ENCODE assay signal across 8 cellular contexts in the genomic region with DNA sequence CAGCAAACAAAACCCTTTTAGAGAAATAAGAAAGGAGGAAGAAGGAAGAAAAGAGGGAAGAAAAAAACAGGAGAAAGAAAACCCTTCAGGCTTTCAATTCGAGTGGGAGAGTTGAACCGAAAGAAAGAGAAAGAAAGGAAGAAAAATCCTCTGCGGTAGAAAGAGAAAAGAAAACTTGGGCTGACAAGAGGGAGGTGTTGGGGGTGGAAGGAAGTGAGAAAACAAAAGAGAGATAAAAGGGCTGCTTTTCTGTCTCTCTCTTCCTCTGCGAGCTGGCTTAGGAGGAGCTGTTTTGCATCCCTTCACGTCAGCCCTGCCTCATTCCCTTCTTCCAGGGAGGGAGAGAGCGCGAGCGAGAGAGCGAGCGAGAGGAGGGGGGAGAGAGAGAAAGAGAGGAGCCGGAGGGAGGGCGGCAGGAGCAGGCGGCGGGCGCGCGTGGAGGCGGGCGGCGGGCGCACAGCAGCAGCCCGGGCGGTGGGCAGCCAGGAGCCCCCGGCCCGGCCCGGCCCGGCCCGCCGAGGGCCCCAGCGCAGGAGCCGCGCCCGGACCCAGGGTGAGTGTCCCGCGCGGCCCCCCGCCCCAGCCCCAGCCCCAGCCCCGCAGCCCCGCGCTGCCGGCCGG. TPM values are rescaled to one million over a fixed set of nuclear protein-coding genes. Genes with fewer than 3 reads are reported as not detected.
A peak's percentile ranks its signal among the peaks of the same experiment; 100 is the strongest.
DNase-seq lines count a peak whose midpoint lies in the region; ATAC-seq and TF ChIP-seq lines count a peak whose summit lies in the region.

A gene with protein sequence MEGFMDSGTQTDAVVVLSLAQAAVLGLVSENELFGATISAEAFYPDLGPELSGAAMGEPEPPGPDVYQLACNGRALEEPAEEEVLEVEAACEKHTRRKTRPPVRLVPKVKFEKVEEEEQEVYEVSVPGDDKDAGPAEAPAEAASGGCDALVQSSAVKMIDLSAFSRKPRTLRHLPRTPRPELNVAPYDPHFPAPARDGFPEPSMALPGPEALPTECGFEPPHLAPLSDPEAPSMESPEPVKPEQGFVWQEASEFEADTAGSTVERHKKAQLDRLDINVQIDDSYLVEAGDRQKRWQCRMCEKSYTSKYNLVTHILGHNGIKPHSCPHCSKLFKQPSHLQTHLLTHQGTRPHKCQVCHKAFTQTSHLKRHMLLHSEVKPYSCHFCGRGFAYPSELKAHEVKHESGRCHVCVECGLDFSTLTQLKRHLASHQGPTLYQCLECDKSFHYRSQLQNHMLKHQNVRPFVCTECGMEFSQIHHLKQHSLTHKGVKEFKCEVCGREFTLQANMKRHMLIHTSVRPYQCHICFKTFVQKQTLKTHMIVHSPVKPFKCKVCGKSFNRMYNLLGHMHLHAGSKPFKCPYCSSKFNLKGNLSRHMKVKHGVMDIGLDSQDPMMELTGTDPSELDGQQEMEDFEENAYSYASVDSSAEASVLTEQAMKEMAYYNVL (plus strand): TSS at position 263 of the 621 bp plus-strand sequence. CDS start 65,814 bp downstream, outside the sequence.

- WGBS in sigmoid colon, 2 donors, result 1% methylated on average over 42 of the region's 42 CpGs

- peaks cover 15 to 26% (median 26%) of the 10 kb centered on the region in 3 donors for H3K27me3 Mint-ChIP-seq in immature natural killer cell (ENCODE audit: low read depth in 3 of 3)

- DNase-seq in GM12864 (ENCODE audit: low read depth) (peak; percentile 41), immature natural killer cell (peak; percentile 48 to 53 (median 50)), sigmoid colon (peak; percentile 83)
- DNase-seq in central memory CD4-positive, alpha-beta T cell, result peak; percentile 38

- no peak for TF ChIP-seq CTCF in GM12864 (IDR thresholded peaks at IDR 0.05; ENCODE audit: low read depth, low read length, missing control alignments)
- TF ChIP-seq CTCF in SU-DHL-6 (IDR thresholded peaks at IDR 0.05; ENCODE audit: insufficient read depth, low read length, poor library complexity, severe bottlenecking), result no peak
- TF ChIP-seq CTCF in sigmoid colon (IDR thresholded peaks at IDR 0.05), result no peak

- peak within 1 kb of the TSS; percentile 89 to 99 (median 95) for H3K27ac Mint-ChIP-seq in immature natural killer cell

- no peaks in the 10 kb centered on the region for H3K9me3 ChIP-seq in HUES6 (ENCODE audit: control insufficient read depth, insufficient read depth, low read depth, low read length)
- no peaks in the 10 kb centered on the region for H3K9me3 ChIP-seq in SU-DHL-6 (ENCODE audit: insufficient read depth, low read length)
- no peaks in the 10 kb centered on the region for H3K9me3 ChIP-seq in sigmoid colon

- H3K9ac ChIP-seq in HUES6 (ENCODE audit: low read length) (peak within 1 kb of the TSS; percentile 76), SU-DHL-6 (ENCODE audit: low read length) (peak within 1 kb of the TSS; percentile 60)

- H3K4me3 Mint-ChIP-seq in immature natural killer cell, result peak within 1 kb of the TSS; percentile 90 to 99 (median 92)

- H3K9me3 Mint-ChIP-seq in immature natural killer cell, result no peaks in the 10 kb centered on the region

- peaks cover 30% of the 10 kb centered on the region for H3K79me2 ChIP-seq in ACC112 (ENCODE audit: control insufficient read depth, insufficient read depth, low read length, unreplicated experiment)
- no peaks in the 10 kb centered on the region for H3K79me2 ChIP-seq in SU-DHL-6 (ENCODE audit: insufficient read depth, low read length)

- peak within 1 kb of the TSS; percentile 90 for H3K4me3 ChIP-seq in ACC112 (ENCODE audit: low read depth, low read length)
- peak within 1 kb of the TSS; percentile 82 for H3K4me3 ChIP-seq in GM12864 (ENCODE audit: low read depth, low read length)
- H3K4me3 ChIP-seq in HUES6 (ENCODE audit: low read depth, low read length), result peak within 1 kb of the TSS; percentile 81
- peak within 1 kb of the TSS; percentile 65 for H3K4me3 ChIP-seq in SU-DHL-6 (ENCODE audit: insufficient read depth, low read length, poor library complexity, severe bottlenecking)
- H3K4me3 ChIP-seq in sigmoid colon, result peak within 1 kb of the TSS; percentile 72 to 96 (median 78)

- H3K27me3 ChIP-seq in ACC112 (ENCODE audit: insufficient read depth, low read length), result no peaks in the 10 kb centered on the region
- H3K27me3 ChIP-seq in HUES6 (ENCODE audit: control insufficient read depth, insufficient read depth, low read length), result peaks cover 3% of the 10 kb centered on the region; the same call in 1 of the 2 replicates
- H3K27me3 ChIP-seq in SU-DHL-6 (ENCODE audit: low read length), result no peaks in the 10 kb centered on the region
- H3K27me3 ChIP-seq in sigmoid colon, result no peaks in the 10 kb centered on the region

- H3K4me1 ChIP-seq in ACC112 (ENCODE audit: control insufficient read depth, insufficient read depth, low read length, unreplicated experiment), result peaks cover 53% of the 10 kb centered on the region
- H3K4me1 ChIP-seq in HUES6 (ENCODE audit: control insufficient read depth, insufficient read depth, low read length), result peaks cover 52% of the 10 kb centered on the region
- peaks cover 0 to 53% (median 47%) of the 10 kb centered on the region in 4 donors for H3K4me1 ChIP-seq in sigmoid colon

- peak in 1 of 2 donors; percentile 39 for TF ChIP-seq POLR2A in sigmoid colon (IDR thresholded peaks at IDR 0.05)

- no peaks in the 10 kb centered on the region for H3K36me3 Mint-ChIP-seq in immature natural killer cell

- intact Hi-C loops in sigmoid colon (cut with DNase I), result loop anchor here (2.0 to 10.0 kb wide), 4 partner anchors 89 to 256 kb away; partner anchors contain the start of genes AP3S2 and ARPIN

- peaks cover 52 to 57% of the 10 kb centered on the region in 2 donors for H3K4me1 Mint-ChIP-seq in immature natural killer cell

- no peaks in the 10 kb centered on the region for H3K9me2 ChIP-seq in SU-DHL-6 (replicated peaks; ENCODE audit: insufficient read depth, low read length)

- H3K36me3 ChIP-seq in ACC112 (ENCODE audit: insufficient read depth, low read length) (no peaks in the 10 kb centered on the region), HUES6 (ENCODE audit: control insufficient read depth, insufficient read depth, low read length) (no peaks in the 10 kb centered on the region), SU-DHL-6 (ENCODE audit: low read length) (no peaks in the 10 kb centered on the region), sigmoid colon (no peaks in the 10 kb centered on the region)

- no peak for TF ChIP-seq EP300 in sigmoid colon (IDR thresholded peaks at IDR 0.05)

- 0 out of 2 replicates have a peak, but pooled peaks cover 7% of the 10 kb centered on the region for H3F3A ChIP-seq in SU-DHL-6 (ENCODE audit: insufficient read depth)

- ATAC-seq in HG03520 (IDR thresholded peaks at IDR 0.05; ENCODE audit: unreplicated experiment), result no peak

- peak within 1 kb of the TSS; percentile 98 for H3K4me2 ChIP-seq in SU-DHL-6 (ENCODE audit: low read depth, low read length, poor library complexity, severe bottlenecking)

- H3K27ac ChIP-seq in ACC112 (ENCODE audit: low read depth, low read length) (peak within 1 kb of the TSS; percentile 52), HUES6 (ENCODE audit: low read depth, low read length) (peak within 1 kb of the TSS; percentile 89), SU-DHL-6 (ENCODE audit: low read depth, low read length) (peak within 1 kb of the TSS; percentile 11; the same call in 1 of the 2 replicates), sigmoid colon (peak within 1 kb of the TSS; percentile 86 to 94 (median 91))

- H4K20me1 ChIP-seq in SU-DHL-6 (ENCODE audit: low read depth, low read length), result no peaks in the 10 kb centered on the region

- H2AFZ ChIP-seq in ACC112 (ENCODE audit: low read length, unreplicated experiment) (peak within 1 kb of the TSS; percentile 56), SU-DHL-6 (ENCODE audit: low read depth, low read length, severe bottlenecking) (peak within 1 kb of the TSS; percentile 78)

RNA-seq across cellular contexts. Expression of the gene that starts here (rescaled TPM):
- polyA plus RNA-seq in immature natural killer cell, result 1 to 10 TPM; 1.7 to 3.4 (median 2.3) TPM
- total RNA-seq in sigmoid colon, result 10 to 100 TPM in 1 of 4 donors, 1 to 10 TPM in 3; 5.3 to 10.0 (median 7.5) TPM
- polyA plus RNA-seq in sigmoid colon, result 10 to 100 TPM; 13.8 to 28.2 (median 24.1) TPM

Comparison
In these comparisons a context has a peak if more than half of its experiments do, and no peak if none do; other contexts are left out.
1. H3K27ac ChIP-seq: peak in every context shown above with its lines; median percentile 91 in sigmoid colon; 89 in HUES6; 52 in ACC112; 11 in SU-DHL-6.